In genomic region chrX:99301990-99302389, GRCh38 we compare ENCODE assay signal across 13 cellular contexts.
A peak's percentile ranks its signal among the peaks of the same experiment; 100 is the strongest.
DNase-seq lines count a peak whose midpoint lies in the region; ATAC-seq, FAIRE-seq and TF ChIP-seq lines count a peak whose summit lies in the region.
"Had no signal": no experiment of that assay in that cellular context is flagged by ENCODE, and none has a peak within 500 bp of the region (broad histone marks: within the 10 kb centered on the region; RNA-seq: fewer than 3 reads in every experiment).

No MANE protein-coding gene starts in this region.

- H3K9me3 ChIP-seq in PC-9 (ENCODE audit: insufficient read depth, low read depth) (no peaks in the 10 kb centered on the region), gastroesophageal sphincter (no peaks in the 10 kb centered on the region)

- ATAC-seq in HG03442 (IDR thresholded peaks at IDR 0.05; ENCODE audit: unreplicated experiment) = no peak
- ATAC-seq in gastroesophageal sphincter = no peak
- ATAC-seq: K562; naive thymus-derived CD4-positive, alpha-beta T cell had no signal

- no peak for TF ChIP-seq POLR2A in gastroesophageal sphincter (IDR thresholded peaks at IDR 0.05)

- no peaks in the 10 kb centered on the region for H3K4me1 ChIP-seq in PC-9 (replicated peaks; ENCODE audit: insufficient read depth)
- H3K4me1 ChIP-seq in gastroesophageal sphincter = no peaks in the 10 kb centered on the region

- no peak overlapping the region for H3K4me3 ChIP-seq in PC-9
- H3K4me3 ChIP-seq in gastroesophageal sphincter = no peak overlapping the region
- H3K4me3 ChIP-seq: K562 had no signal

- H3K79me2 ChIP-seq in PC-9 (ENCODE audit: low read depth) = no peaks in the 10 kb centered on the region

- FAIRE-seq in D721Med (lab: Jason Lieb, UNC) = no peak
- FAIRE-seq: K562, TTC549 had no signal

- TF ChIP-seq CTCF in D721Med (IDR thresholded peaks at IDR 0.05; ENCODE audit: insufficient read depth, missing control alignments) (peak; percentile 48), PC-9 (conservative IDR thresholded peaks at IDR 0.05) (peak; percentile 58), gastroesophageal sphincter (IDR thresholded peaks at IDR 0.05) (no peak)

- DNase-seq in D721Med (ENCODE audit: insufficient read length, low spot score) (no peak), HEK293T (ENCODE audit: extremely low spot score) (peak; percentile 12), PC-9 (no peak), iPS-NIHi7 (ENCODE audit: extremely low spot score) (peak; percentile 30), ureter (ENCODE audit: low spot score) (no peak), D341Med (ENCODE audit: low spot score) (no peak)
- DNase-seq: foreskin melanocyte; GF-D8; naive thymus-derived CD4-positive, alpha-beta T cell had no signal

- no TSS peak for BruUV-seq in PC-9 (replicated peaks; lab: Mats Ljungman, UMichigan)

- H2AFZ ChIP-seq in PC-9 = no peak overlapping the region

- intact Hi-C loops in PC-9 (cut with micrococcal nuclease; ENCODE audit: unreplicated experiment) = no loop called here

- H3K27me3 ChIP-seq in PC-9 (ENCODE audit: insufficient read depth, low read depth) (no peaks in the 10 kb centered on the region), gastroesophageal sphincter (no peaks in the 10 kb centered on the region)

- CTCF ChIA-PET in HEK293T (lab: Yijun Ruan, JAX) (interaction anchor here (0.6 kb wide), 1 partner anchor 47 kb away, joined by 3 read pairs; no protein-coding TSS in a partner anchor), PC-9 (lab: Charles Lee) (no interaction called here)

- H3K9me2 ChIP-seq in PC-9 (ENCODE audit: insufficient read depth) = no peaks in the 10 kb centered on the region

- no peak overlapping the region for H3K27ac ChIP-seq in PC-9
- H3K27ac ChIP-seq in gastroesophageal sphincter = no peak overlapping the region

- H3K36me3 ChIP-seq in PC-9 (ENCODE audit: low read depth) (no peaks in the 10 kb centered on the region), gastroesophageal sphincter (no peaks in the 10 kb centered on the region)

- no peak overlapping the region for H3K4me2 ChIP-seq in PC-9

- WGBS in gastroesophageal sphincter (ENCODE audit: low coverage in 1 of 2), 2 donors = 25 to 30% methylated on average over 2 of the region's 2 CpGs

- H3F3A ChIP-seq in PC-9 (ENCODE audit: insufficient read depth, low read depth) = no peaks in the 10 kb centered on the region

- H4K20me1 ChIP-seq in PC-9 (ENCODE audit: insufficient read depth) = no peaks in the 10 kb centered on the region

- POLR2A ChIA-PET in HEK293T (lab: Yijun Ruan, JAX) (no interaction called here), PC-9 (lab: Charles Lee; ENCODE audit: unreplicated experiment) (no interaction called here)

- TF ChIP-seq EP300 in gastroesophageal sphincter (IDR thresholded peaks at IDR 0.05) = no peak

TF ChIP-seq in HEK293T, 16 proteins besides CTCF, POLR2A, EP300 and RAD21:
- TF ChIP-seq ZNF384 (IDR thresholded peaks at IDR 0.05) = no peak
- no peak for TF ChIP-seq FOXK2 (IDR thresholded peaks at IDR 0.05)
- TF ChIP-seq NFRKB (IDR thresholded peaks at IDR 0.05) = no peak
- TF ChIP-seq ELF4 (IDR thresholded peaks at IDR 0.05) = no peak
- TF ChIP-seq PKNOX1 (IDR thresholded peaks at IDR 0.05) = no peak
- no peak for TF ChIP-seq FOXM1 (IDR thresholded peaks at IDR 0.05; ENCODE audit: borderline replicate concordance)
- TF ChIP-seq L3MBTL2 (conservative IDR thresholded peaks at IDR 0.05) = no peak
- TF ChIP-seq SP1 (IDR thresholded peaks at IDR 0.05) = no peak
- no peak for TF ChIP-seq BHLHE40 (IDR thresholded peaks at IDR 0.05; ENCODE audit: borderline replicate concordance)
- TF ChIP-seq HDGF (IDR thresholded peaks at IDR 0.05; ENCODE audit: borderline replicate concordance) = no peak
- TF ChIP-seq ARNT (IDR thresholded peaks at IDR 0.05) = no peak
- TF ChIP-seq FOXA1 (IDR thresholded peaks at IDR 0.05) = no peak
- no peak for TF ChIP-seq CTBP1 (IDR thresholded peaks at IDR 0.05; ENCODE audit: borderline replicate concordance)

Comparison
In these comparisons a context has a peak if more than half of its experiments do, and no peak if none do; other contexts are left out.
1. DNase-seq: peak in HEK293T (single experiment) and iPS-NIHi7 (single experiment); none in D721Med (single experiment), PC-9 (0 of 2), ureter (single experiment) and D341Med (single experiment).
2. CTCF ChIP-seq: peak in D721Med (single experiment) and PC-9 (single experiment); none in gastroesophageal sphincter (0 of 4).